Comparison of ENCODE assay signal across 15 cellular contexts in genomic region chr4:99233397-99233796, GRCh38. TPM values are rescaled to one million over a fixed set of nuclear protein-coding genes. Genes with fewer than 3 reads are reported as not detected.
"Had no signal": no experiment of that assay in that cellular context is flagged by ENCODE, and none has a peak within 500 bp of the region (broad histone marks: within the 10 kb centered on the region; RNA-seq: fewer than 3 reads in every experiment).

No MANE protein-coding gene starts in this region.

RNA-seq across cellular contexts. Expression of gene ADH6, which starts 14.4 kb away (rescaled TPM):
- total RNA-seq: chondrocyte, dermis microvascular lymphatic vessel endothelial cell, endodermal cell, epithelial cell of proximal tubule, esophagus squamous epithelium, glomerular endothelial cell, kidney epithelial cell, left cardiac atrium, left ventricle myocardium inferior, mammary epithelial cell, mononuclear cell, myocyte had no signal
- polyA plus RNA-seq: heart right ventricle, keratinocyte, mammary epithelial cell had no signal

RNA-seq across cellular contexts. Expression of gene ADH1A, which starts 57.4 kb away (rescaled TPM):
- total RNA-seq: chondrocyte, dermis microvascular lymphatic vessel endothelial cell, endodermal cell, epithelial cell of proximal tubule, esophagus squamous epithelium, glomerular endothelial cell, kidney epithelial cell, mammary epithelial cell, mononuclear cell, myocyte had no signal
- polyA plus RNA-seq: esophagus, heart right ventricle, keratinocyte, mammary epithelial cell had no signal
